ENCODE assay signal across 19 cellular contexts in the genomic region with DNA sequence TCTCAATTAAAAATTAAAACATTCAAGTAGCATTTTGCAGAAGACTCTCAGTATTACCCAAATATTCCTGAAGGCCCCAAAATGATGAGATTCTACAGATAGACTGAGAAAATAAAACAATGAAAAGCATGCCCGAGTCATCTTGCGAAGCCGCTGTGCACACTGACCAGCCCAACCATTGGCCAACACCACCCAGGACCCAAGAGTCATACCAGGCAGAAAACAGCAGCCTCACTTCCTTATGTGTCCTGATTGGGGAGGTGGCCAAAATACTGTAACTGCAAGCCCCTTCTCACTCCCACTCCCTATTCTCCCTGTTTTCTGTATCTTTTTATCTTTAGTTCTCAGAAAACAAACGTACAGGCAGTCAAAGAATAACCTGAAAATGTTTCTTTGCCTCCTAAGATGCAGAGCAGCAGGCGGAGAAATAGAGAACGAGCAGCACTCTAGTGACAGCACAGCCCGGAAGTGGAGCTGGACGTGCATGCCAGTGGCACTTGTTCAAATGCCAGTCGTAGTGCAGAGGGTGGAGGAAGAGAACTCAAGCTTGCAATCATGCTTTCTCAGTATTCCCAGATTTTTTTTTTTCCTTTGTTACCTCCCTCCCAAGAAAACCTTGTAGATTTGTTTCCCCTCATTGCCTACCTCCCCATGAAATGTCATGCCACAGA.
"Had no signal": no experiment of that assay in that cellular context is flagged by ENCODE, and none has a peak within 500 bp of the region (broad histone marks: within the 10 kb centered on the region; RNA-seq: fewer than 3 reads in every experiment).

No MANE protein-coding gene starts in this region.

- H3K27ac ChIP-seq: body of pancreas, dorsolateral prefrontal cortex, foreskin keratinocyte, parathyroid adenoma, stomach had no signal

- H3K27me3 Mint-ChIP-seq: activated CD4-positive, alpha-beta memory T cell treated with anti-CD3 and anti-CD28 coated beads, Interleukin-2, amount 10 ng/mL, durations not matched to agents 7 days and 5 days; activated CD8-positive, alpha-beta memory T cell treated with anti-CD3 and anti-CD28 coated beads, Interleukin-2, amount 10 ng/mL, durations not matched to agents 7 days and 5 days; activated naive CD8-positive, alpha-beta T cell treated with anti-CD3 and anti-CD28 coated beads for 36 hours; natural killer cell treated with Interleukin-12 subunit alpha and Interleukin-12 subunit beta and Interleukin-15 and Interleukin-18, amount 100 ng/mL, for 72 hours; T-cell had no signal

- H3K9ac ChIP-seq: parathyroid adenoma had no signal

- H3K79me2 ChIP-seq: parathyroid adenoma had no signal

- H3K9me3 ChIP-seq: body of pancreas, stomach had no signal

- H3K27me3 ChIP-seq: body of pancreas, foreskin keratinocyte, stomach had no signal

- H3K36me3 Mint-ChIP-seq: activated CD8-positive, alpha-beta memory T cell treated with anti-CD3 and anti-CD28 coated beads, Interleukin-2, amount 10 ng/mL, durations not matched to agents 7 days and 5 days; activated naive CD8-positive, alpha-beta T cell treated with anti-CD3 and anti-CD28 coated beads for 36 hours; natural killer cell treated with Interleukin-12 subunit alpha and Interleukin-12 subunit beta and Interleukin-15 and Interleukin-18, amount 100 ng/mL, for 72 hours; stimulated activated effector memory CD8-positive, alpha-beta T cell treated with anti-CD3 and anti-CD28 coated beads, Interleukin-12 subunit alpha, Interleukin-12 subunit beta, amount 100 ng/mL, for 72 hours; T-cell had no signal

- H3K4me1 Mint-ChIP-seq: activated CD4-positive, alpha-beta memory T cell treated with anti-CD3 and anti-CD28 coated beads, Interleukin-2, amount 10 ng/mL, durations not matched to agents 7 days and 5 days; activated CD8-positive, alpha-beta memory T cell treated with anti-CD3 and anti-CD28 coated beads, Interleukin-2, amount 10 ng/mL, durations not matched to agents 7 days and 5 days; activated naive CD8-positive, alpha-beta T cell treated with anti-CD3 and anti-CD28 coated beads for 36 hours; stimulated activated effector memory CD8-positive, alpha-beta T cell treated with anti-CD3 and anti-CD28 coated beads, Interleukin-12 subunit alpha, Interleukin-12 subunit beta, amount 100 ng/mL, for 72 hours; T-cell had no signal

- ATAC-seq: activated CD8-positive, alpha-beta memory T cell treated with anti-CD3 and anti-CD28 coated beads, Interleukin-2, amount 10 ng/mL, durations not matched to agents 7 days and 5 days; body of pancreas; foreskin keratinocyte; natural killer cell treated with Interleukin-12 subunit alpha and Interleukin-12 subunit beta and Interleukin-15 and Interleukin-18, amount 100 ng/mL, for 72 hours; sciatic nerve; stimulated activated effector memory CD8-positive, alpha-beta T cell treated with anti-CD3 and anti-CD28 coated beads, Interleukin-12 subunit alpha, Interleukin-12 subunit beta, amount 100 ng/mL, for 72 hours; T-cell had no signal

- H2AFZ ChIP-seq: parathyroid adenoma had no signal

- H3K4me3 ChIP-seq: body of pancreas, stomach had no signal

- H3K4me3 Mint-ChIP-seq: activated CD4-positive, alpha-beta memory T cell treated with anti-CD3 and anti-CD28 coated beads, Interleukin-2, amount 10 ng/mL, durations not matched to agents 7 days and 5 days; activated CD8-positive, alpha-beta memory T cell treated with anti-CD3 and anti-CD28 coated beads, Interleukin-2, amount 10 ng/mL, durations not matched to agents 7 days and 5 days; activated naive CD8-positive, alpha-beta T cell treated with anti-CD3 and anti-CD28 coated beads for 36 hours; natural killer cell treated with Interleukin-12 subunit alpha and Interleukin-12 subunit beta and Interleukin-15 and Interleukin-18, amount 100 ng/mL, for 72 hours; stimulated activated effector memory CD8-positive, alpha-beta T cell treated with anti-CD3 and anti-CD28 coated beads, Interleukin-12 subunit alpha, Interleukin-12 subunit beta, amount 100 ng/mL, for 72 hours; T-cell had no signal

- H3K4me1 ChIP-seq: body of pancreas, parathyroid adenoma, stomach had no signal

- DNase-seq: activated CD4-positive, alpha-beta memory T cell treated with anti-CD3 and anti-CD28 coated beads, Interleukin-2, amount 10 ng/mL, durations not matched to agents 7 days and 5 days; activated CD4-positive, alpha-beta T cell treated with anti-CD3 and anti-CD28 coated beads for 48 hours; activated CD4-positive, CD25-positive, alpha-beta regulatory T cell; activated CD8-positive, alpha-beta memory T cell treated with anti-CD3 and anti-CD28 coated beads, Interleukin-2, amount 10 ng/mL, durations not matched to agents 7 days and 5 days; activated naive CD4-positive, alpha-beta T cell; activated naive CD8-positive, alpha-beta T cell treated with anti-CD3 and anti-CD28 coated beads for 36 hours; dorsolateral prefrontal cortex; foreskin keratinocyte; glutamatergic neuron; kidney; mesendoderm; stimulated activated CD4-positive, alpha-beta T cell treated with anti-CD3 and anti-CD28 coated beads, Interleukin-4, amount 100 ng/mL, for 24 hours; stomach; T-cell had no signal

- H3K27ac Mint-ChIP-seq: activated CD4-positive, alpha-beta memory T cell treated with anti-CD3 and anti-CD28 coated beads, Interleukin-2, amount 10 ng/mL, durations not matched to agents 7 days and 5 days; activated CD8-positive, alpha-beta memory T cell treated with anti-CD3 and anti-CD28 coated beads, Interleukin-2, amount 10 ng/mL, durations not matched to agents 7 days and 5 days; activated naive CD8-positive, alpha-beta T cell treated with anti-CD3 and anti-CD28 coated beads for 36 hours; natural killer cell treated with Interleukin-12 subunit alpha and Interleukin-12 subunit beta and Interleukin-15 and Interleukin-18, amount 100 ng/mL, for 72 hours; stimulated activated effector memory CD8-positive, alpha-beta T cell treated with anti-CD3 and anti-CD28 coated beads, Interleukin-12 subunit alpha, Interleukin-12 subunit beta, amount 100 ng/mL, for 72 hours; T-cell had no signal

- H3K36me3 ChIP-seq: stomach had no signal
